ENCODE assay signal across 21 cellular contexts in genomic region chr3:141345951-141346817, GRCh38. TPM values are rescaled to one million over a fixed set of nuclear protein-coding genes. Genes with fewer than 3 reads are reported as not detected.
DNase-seq lines count a peak whose midpoint lies in the region; ATAC-seq and TF ChIP-seq lines count a peak whose summit lies in the region.
"Had no signal": no experiment of that assay in that cellular context is flagged by ENCODE, and none has a peak within 500 bp of the region (broad histone marks: within the 10 kb centered on the region; RNA-seq: fewer than 3 reads in every experiment).

No MANE protein-coding gene starts in this region.

- peaks cover 23% of the 10 kb centered on the region for H3K4me1 Mint-ChIP-seq in stimulated activated memory B cell treated with anti-CD40 and anti-IgM and Interleukin-4, amounts not matched to agents 10 μg/mL and 1 μg/mL and 100 μg/mL, for 72 hours

- WGBS in hepatocyte (ENCODE audit: low lambda C conversion rate, missing lambda C conversion rate): 63% methylated on average over 11 of the region's 11 CpGs

- H3K9me2 ChIP-seq in Karpas-422 (replicated peaks; ENCODE audit: insufficient read depth, low read length) (no peaks in the 10 kb centered on the region), hepatocyte (replicated peaks; ENCODE audit: insufficient read depth) (no peaks in the 10 kb centered on the region)

- no peak overlapping the region for H3K4me3 Mint-ChIP-seq in stimulated activated memory B cell treated with anti-CD40 and anti-IgM and Interleukin-4, amounts not matched to agents 10 μg/mL and 1 μg/mL and 100 μg/mL, for 72 hours
- H3K4me3 Mint-ChIP-seq: dendritic cell treated with granulocyte-macrophage colony-stimulating factor and Interleukin-4, amounts not matched to agents 40 ng/mL and 50 ng/mL, for 4 days had no signal

- H3K79me2 ChIP-seq in Karpas-422 (ENCODE audit: low read length): no peaks in the 10 kb centered on the region
- peaks cover 16% of the 10 kb centered on the region for H3K79me2 ChIP-seq in hepatocyte

- H3K4me2 ChIP-seq in Karpas-422 (ENCODE audit: low read depth, low read length, poor library complexity, severe bottlenecking) (no peak overlapping the region), hepatocyte (peak overlapping the region; percentile 36)
- H3K4me2 ChIP-seq: BLaER1 had no signal

- H3K4me1 ChIP-seq in Karpas-422 (ENCODE audit: low read length): peaks cover 3% of the 10 kb centered on the region; the same call in 1 of the 2 replicates
- peaks cover 19% of the 10 kb centered on the region for H3K4me1 ChIP-seq in hepatocyte (ENCODE audit: insufficient read depth)
- H3K4me1 ChIP-seq: BLaER1, esophagus squamous epithelium had no signal

- no peaks in the 10 kb centered on the region for H3K36me3 ChIP-seq in Karpas-422 (ENCODE audit: insufficient read depth, low read length)
- H3K36me3 ChIP-seq in hepatocyte (replicated peaks; ENCODE audit: insufficient read depth, low read depth): no peaks in the 10 kb centered on the region
- H3K36me3 ChIP-seq: BLaER1, esophagus squamous epithelium, thoracic aorta had no signal

- H3K27me3 ChIP-seq in Karpas-422 (ENCODE audit: low read length) (no peaks in the 10 kb centered on the region), hepatocyte (no peaks in the 10 kb centered on the region)
- H3K27me3 ChIP-seq: BLaER1 had no signal

- DNase-seq in Karpas-422 (no peak), NOMO-1 treated with dmso at 0.1 percent for 144 hours (lab: John Stamatoyannopoulos, UW; ENCODE audit: unreplicated experiment) (peak; percentile 66), hepatocyte (ENCODE audit: low spot score) (no peak), HK-2 (ENCODE audit: unreplicated experiment) (no peak), T-helper 2 cell (no peak)
- DNase-seq: activated CD4-positive, alpha-beta T cell treated with anti-CD3 and anti-CD28 coated beads for 48 hours; activated naive CD4-positive, alpha-beta T cell treated with anti-CD3 and anti-CD28 coated beads, Interleukin-2, amount 50 U/mL, for 16 hours; esophagus squamous epithelium; mesenchymal stem cell; NCI-H1105; NCI-H2171 treated with DMSO at 0.1 percent for 48 hours; occipital lobe; stimulated activated CD4-positive, alpha-beta T cell treated with anti-CD3 and anti-CD28 coated beads, Interleukin-4, amount 100 ng/mL, for 24 hours; stimulated activated CD8-positive, alpha-beta memory T cell treated with anti-CD3 and anti-CD28 coated beads, Interleukin-4, amount 100 ng/mL, for 48 hours; T1000 had no signal

- H3K9ac ChIP-seq in Karpas-422 (ENCODE audit: low read length): no peak overlapping the region
- H3K9ac ChIP-seq: BLaER1 had no signal

- H2AFZ ChIP-seq in Karpas-422 (ENCODE audit: low read length): peak overlapping the region; percentile 90
- H2AFZ ChIP-seq in hepatocyte: no peak overlapping the region

- H3K27ac ChIP-seq in Karpas-422 (ENCODE audit: low read length) (no peak overlapping the region), hepatocyte (peak overlapping the region; percentile 79)
- H3K27ac ChIP-seq: BLaER1, esophagus squamous epithelium, thoracic aorta had no signal

- H3K9me3 ChIP-seq in Karpas-422 (ENCODE audit: low read length): no peaks in the 10 kb centered on the region
- H3K9me3 ChIP-seq in hepatocyte (ENCODE audit: low read depth): no peaks in the 10 kb centered on the region
- H3K9me3 ChIP-seq: esophagus squamous epithelium, thoracic aorta had no signal

- H3K27me3 Mint-ChIP-seq in stimulated activated memory B cell treated with anti-CD40 and anti-IgM and Interleukin-4, amounts not matched to agents 10 μg/mL and 1 μg/mL and 100 μg/mL, for 72 hours: no peaks in the 10 kb centered on the region

- no peaks in the 10 kb centered on the region for H3K9me3 Mint-ChIP-seq in stimulated activated memory B cell treated with anti-CD40 and anti-IgM and Interleukin-4, amounts not matched to agents 10 μg/mL and 1 μg/mL and 100 μg/mL, for 72 hours

- peak overlapping the region; percentile 59 for H3K27ac Mint-ChIP-seq in stimulated activated memory B cell treated with anti-CD40 and anti-IgM and Interleukin-4, amounts not matched to agents 10 μg/mL and 1 μg/mL and 100 μg/mL, for 72 hours
- H3K27ac Mint-ChIP-seq: dendritic cell treated with granulocyte-macrophage colony-stimulating factor and Interleukin-4, amounts not matched to agents 40 ng/mL and 50 ng/mL, for 4 days had no signal

- TF ChIP-seq CTCF in hepatocyte (IDR thresholded peaks at IDR 0.05; ENCODE audit: poor library complexity): no peak

- H3K36me3 Mint-ChIP-seq in stimulated activated memory B cell treated with anti-CD40 and anti-IgM and Interleukin-4, amounts not matched to agents 10 μg/mL and 1 μg/mL and 100 μg/mL, for 72 hours: peaks cover 4% of the 10 kb centered on the region

- H3K4me3 ChIP-seq in Karpas-422 (ENCODE audit: low read length) (no peak overlapping the region), hepatocyte (no peak overlapping the region)
- H3K4me3 ChIP-seq: BLaER1, esophagus squamous epithelium, thoracic aorta had no signal

- no peaks in the 10 kb centered on the region for H4K20me1 ChIP-seq in Karpas-422 (ENCODE audit: insufficient read depth, low read depth, low read length)
- no peaks in the 10 kb centered on the region for H4K20me1 ChIP-seq in hepatocyte (ENCODE audit: insufficient read depth, poor library complexity, severe bottlenecking)
- H4K20me1 ChIP-seq: BLaER1 had no signal

- no peak for ATAC-seq in stimulated activated memory B cell treated with anti-CD40 and anti-IgM and Interleukin-4, amounts not matched to agents 10 μg/mL and 1 μg/mL and 100 μg/mL, for 72 hours
- no peak for ATAC-seq in GM21786 (IDR thresholded peaks at IDR 0.05; ENCODE audit: unreplicated experiment)
- ATAC-seq: sciatic nerve had no signal

RNA-seq across cellular contexts. Expression of gene ZBTB38, which starts 22.1 kb away (rescaled TPM):
- total RNA-seq in Karpas-422 (2014; rRNA removed; shearing (Covaris generic); ENCODE audit: low replicate concordance): 18.0 and 38.0 TPM in 2 replicates
- total RNA-seq in hepatocyte: 122 and 140 TPM in 2 replicates
- 31.6 and 32.7 TPM in 2 replicates for polyA plus RNA-seq in hepatocyte
